In genomic region chr6:24929255-24929654, GRCh38 we compare ENCODE assay signal across 9 cellular contexts. TPM values are rescaled to one million over a fixed set of nuclear protein-coding genes. Genes with fewer than 3 reads are reported as not detected.
DNase-seq lines count a peak whose midpoint lies in the region; ATAC-seq and TF ChIP-seq lines count a peak whose summit lies in the region.
"Had no signal": no experiment of that assay in that cellular context is flagged by ENCODE, and none has a peak within 500 bp of the region (broad histone marks: within the 10 kb centered on the region; RNA-seq: fewer than 3 reads in every experiment).

No MANE protein-coding gene starts in this region.

- H3K36me3 Mint-ChIP-seq in MCF 10A (ENCODE audit: insufficient read depth, unreplicated experiment), result no peaks in the 10 kb centered on the region

- peak overlapping the region; percentile 39 for H3K4me3 ChIP-seq in GM12865 (ENCODE audit: low read depth, low read length)
- no peak overlapping the region for H3K4me3 ChIP-seq in Loucy (ENCODE audit: low read length, poor library complexity, severe bottlenecking)
- H3K4me3 ChIP-seq in fibroblast of lung (replicated peaks in 1 of 4; ENCODE audit: control extremely low read depth in 1 of 4, insufficient read depth in 1 of 4, low read depth in 3 of 4, low read length in 4 of 4), result no peak overlapping the region
- no peak overlapping the region for H3K4me3 ChIP-seq in psoas muscle

- no peak overlapping the region for H3K9ac ChIP-seq in Loucy (ENCODE audit: low read depth, low read length, poor library complexity, severe bottlenecking)
- no peak overlapping the region for H3K9ac ChIP-seq in fibroblast of lung (ENCODE audit: insufficient read depth, low read length)

- no peak overlapping the region for H3K4me3 Mint-ChIP-seq in MCF 10A (ENCODE audit: unreplicated experiment)

- H3K27ac ChIP-seq in fibroblast of lung (ENCODE audit: insufficient read depth, low read length) (no peak overlapping the region), psoas muscle (no peak overlapping the region)

- H3K4me1 Mint-ChIP-seq in MCF 10A (ENCODE audit: insufficient read depth, unreplicated experiment), result peaks cover 14% of the 10 kb centered on the region

- H4K20me1 ChIP-seq in Loucy (ENCODE audit: insufficient read depth, low read length, poor library complexity, severe bottlenecking), result peaks cover 22% of the 10 kb centered on the region
- no peaks in the 10 kb centered on the region for H4K20me1 ChIP-seq in fibroblast of lung (ENCODE audit: control insufficient read depth, extremely low read depth, insufficient read depth, low read length)

- TF ChIP-seq CTCF in GM12865 (IDR thresholded peaks at IDR 0.05; ENCODE audit: insufficient read depth, low read depth, low read length, missing control alignments) (no peak), Loucy (conservative IDR thresholded peaks at IDR 0.05; ENCODE audit: low read length) (no peak), fibroblast of lung (conservative IDR thresholded peaks at IDR 0.05 in 1 of 2, IDR thresholded peaks at IDR 0.05 in 1 of 2; ENCODE audit: low read depth in 1 of 2, low read length in 2 of 2) (no peak), MCF 10A (IDR thresholded peaks at IDR 0.05; ENCODE audit: unreplicated experiment) (no peak), psoas muscle (IDR thresholded peaks at IDR 0.05) (no peak)

- H2AFZ ChIP-seq in Loucy (ENCODE audit: low read length) (no peak overlapping the region), fibroblast of lung (ENCODE audit: low read length) (no peak overlapping the region)

- H3K27me3 Mint-ChIP-seq in MCF 10A (ENCODE audit: insufficient read depth, unreplicated experiment), result no peaks in the 10 kb centered on the region

- H3K36me3 ChIP-seq in Loucy (ENCODE audit: insufficient read depth, low read length) (peaks cover 2% of the 10 kb centered on the region; the same call in 1 of the 2 replicates), fibroblast of lung (ENCODE audit: control insufficient read depth, insufficient read depth, low read length) (no peaks in the 10 kb centered on the region), psoas muscle (ENCODE audit: insufficient read depth in 1 of 2, low read depth in 1 of 2) (no peaks in the 10 kb centered on the region)

- no TSS peak for BruUV-seq in MCF 10A (replicated peaks; lab: Mats Ljungman, UMichigan)

- no peaks in the 10 kb centered on the region for H3F3A ChIP-seq in Loucy (ENCODE audit: low read depth)

- H3K9me2 ChIP-seq in Loucy (replicated peaks; ENCODE audit: low read depth, low read length), result no peaks in the 10 kb centered on the region

- ATAC-seq in GM21367 (IDR thresholded peaks at IDR 0.05; ENCODE audit: unreplicated experiment) (peak; percentile 24), psoas muscle (no peak)

- peak; percentile 76 for DNase-seq in GM12865 (ENCODE audit: low read depth)
- DNase-seq in fibroblast of lung (ENCODE audit: low read depth in 2 of 2), result no peak
- DNase-seq in MCF 10A (ENCODE audit: unreplicated experiment), result no peak
- no peak for DNase-seq in stimulated activated CD8-positive, alpha-beta memory T cell treated with anti-CD3 and anti-CD28 coated beads, Interleukin-4, amount 100 ng/mL, for 48 hours
- DNase-seq in psoas muscle, result no peak
- no peak for DNase-seq in NCI-H187 (lab: John Stamatoyannopoulos, UW)
- DNase-seq: NCI-H1694 had no signal

- CTCF ChIA-PET in MCF 10A (lab: Yijun Ruan, JAX), result no interaction called here

- 70 to 92% (median 70%) methylated on average over 1 of the region's 1 CpG for WGBS in psoas muscle, 3 donors

- H3K9me3 ChIP-seq in Loucy (ENCODE audit: insufficient read depth, low read depth, low read length) (no peaks in the 10 kb centered on the region), fibroblast of lung (ENCODE audit: control insufficient read depth, insufficient read depth, low read depth, low read length) (no peaks in the 10 kb centered on the region), psoas muscle (no peaks in the 10 kb centered on the region)

- H3K27me3 ChIP-seq in Loucy (ENCODE audit: insufficient read depth, low read length, poor library complexity, severe bottlenecking) (no peaks in the 10 kb centered on the region), fibroblast of lung (ENCODE audit: control insufficient read depth, insufficient read depth, low read length) (no peaks in the 10 kb centered on the region), psoas muscle (ENCODE audit: insufficient read depth in 3 of 3, low read length in 2 of 3) (no peaks in the 10 kb centered on the region)

- H3K79me2 ChIP-seq in Loucy (ENCODE audit: insufficient read depth, low read length) (peaks cover 79% of the 10 kb centered on the region), fibroblast of lung (ENCODE audit: control insufficient read depth, insufficient read depth, low read length) (no peaks in the 10 kb centered on the region)

- POLR2A ChIA-PET in MCF 10A (lab: Yijun Ruan, JAX), result no interaction called here

- peaks cover 47% of the 10 kb centered on the region for H3K4me1 ChIP-seq in Loucy (ENCODE audit: insufficient read depth, low read length, poor library complexity, severe bottlenecking)
- peaks cover 11% of the 10 kb centered on the region for H3K4me1 ChIP-seq in fibroblast of lung (ENCODE audit: control insufficient read depth, extremely low read depth, insufficient read depth, low read length)
- peaks cover 33% of the 10 kb centered on the region for H3K4me1 ChIP-seq in psoas muscle

- peaks cover 8% of the 10 kb centered on the region for H3K9me3 Mint-ChIP-seq in MCF 10A (ENCODE audit: unreplicated experiment)

- no peak overlapping the region for H3K27ac Mint-ChIP-seq in MCF 10A (ENCODE audit: low read depth, unreplicated experiment)

- intact Hi-C loops in MCF 10A (cut with micrococcal nuclease) (no loop called here), psoas muscle (cut with DNase I) (no loop called here)

- H3K4me2 ChIP-seq in Loucy (ENCODE audit: low read depth, low read length, poor library complexity, severe bottlenecking) (peak overlapping the region; percentile 28), fibroblast of lung (ENCODE audit: extremely low read depth, insufficient read depth, low read length) (peak overlapping the region; percentile 39)

RNA-seq across cellular contexts. Expression of gene RIPOR2, which starts 6.5 kb away (rescaled TPM):
- 0.51 and 3.6 TPM in 2 replicates for total RNA-seq in fibroblast of lung
- polyA plus RNA-seq in fibroblast of lung, result 3.3 and 3.5 TPM in 2 replicates
- 2.6 TPM in 2 replicates for polyA plus RNA-seq in fibroblast of lung (2012)
- polyA minus RNA-seq in fibroblast of lung (ENCODE audit: low replicate concordance), result 1.6 and 6.7 TPM in 2 replicates
- total RNA-seq in MCF 10A (2022), result 3.5 and 4.9 TPM in 2 replicates
- 10 to 100 TPM in 1 of 4 donors, 1 to 10 TPM in 3; 4.1 to 13.2 (median 7.5) TPM for total RNA-seq in psoas muscle
- polyA plus RNA-seq in psoas muscle, result 10 to 100 TPM in 1 of 3 donors, 1 to 10 TPM in 2; 1.3 to 12.9 (median 5.8) TPM
